Comparison of ENCODE assay signal across 19 cellular contexts in the genomic region with DNA sequence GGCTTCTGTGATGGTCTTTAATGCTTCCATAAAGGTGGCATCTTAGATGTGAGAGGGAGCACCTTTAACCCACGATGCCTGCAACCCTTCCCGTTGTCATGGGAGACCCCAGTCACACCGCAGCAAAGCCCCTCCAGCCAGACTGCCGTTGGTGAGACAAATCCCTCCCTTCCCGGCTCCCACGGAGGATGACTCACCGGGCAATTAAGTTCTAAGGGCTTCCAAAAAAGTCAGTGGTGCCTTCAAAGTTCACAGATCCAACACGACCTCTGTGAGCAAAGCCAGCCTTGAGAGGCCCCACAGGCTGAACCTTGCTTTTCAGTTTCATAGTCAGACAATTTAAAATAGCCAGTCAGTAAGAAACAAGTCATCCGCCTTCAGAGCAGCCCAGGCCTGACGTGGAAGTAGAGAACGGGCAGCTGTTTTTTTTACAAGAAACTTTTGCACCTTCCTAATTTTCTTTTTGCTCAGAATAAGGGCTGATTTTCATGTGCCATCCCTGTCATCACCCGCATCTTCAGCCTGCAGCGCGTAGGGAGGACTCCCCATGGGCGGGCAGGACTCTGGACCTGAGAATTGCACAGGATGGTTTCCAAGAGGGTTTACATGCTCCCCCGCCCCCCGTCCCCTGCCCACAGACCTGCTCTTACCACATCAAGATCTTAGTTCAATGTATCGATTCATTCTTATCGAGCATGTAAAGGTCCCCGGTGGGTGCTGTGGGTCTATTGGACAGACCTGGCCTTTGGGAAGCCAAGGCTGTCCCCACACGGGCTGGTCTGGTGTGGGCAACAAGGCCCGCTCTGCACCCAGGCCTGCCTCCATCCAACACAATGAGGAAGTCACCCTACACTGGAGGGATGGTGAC.
DNase-seq lines count a peak whose midpoint lies in the region; ATAC-seq, FAIRE-seq and TF ChIP-seq lines count a peak whose summit lies in the region.
"Had no signal": no experiment of that assay in that cellular context is flagged by ENCODE, and none has a peak within 500 bp of the region (broad histone marks: within the 10 kb centered on the region; RNA-seq: fewer than 3 reads in every experiment).

No MANE protein-coding gene starts in this region.

- H3K4me3 Mint-ChIP-seq in natural killer cell treated with Interleukin-12 subunit alpha and Interleukin-12 subunit beta and Interleukin-15 and Interleukin-18, amount 100 ng/mL, for 72 hours: no peak overlapping the region
- H3K4me3 Mint-ChIP-seq in natural killer cell: no peak overlapping the region

- H3K4me1 Mint-ChIP-seq in natural killer cell treated with Interleukin-12 subunit alpha and Interleukin-12 subunit beta and Interleukin-15 and Interleukin-18, amount 100 ng/mL, for 72 hours (ENCODE audit: low read depth in 2 of 2): no peaks in the 10 kb centered on the region
- peaks cover 0 to 6% of the 10 kb centered on the region in 2 donors for H3K4me1 Mint-ChIP-seq in natural killer cell

- peaks cover 23% of the 10 kb centered on the region for H3K27me3 ChIP-seq in hepatocyte
- H3K27me3 ChIP-seq: brain microvascular endothelial cell, Peyer's patch, uterus had no signal

- H3K4me3 ChIP-seq in fibroblast of mammary gland (ENCODE audit: control insufficient read depth, low read depth, low read length): no peak overlapping the region
- H3K4me3 ChIP-seq in hepatocyte: no peak overlapping the region
- H3K4me3 ChIP-seq: Peyer's patch, uterus had no signal

- H2AFZ ChIP-seq in hepatocyte: no peak overlapping the region
- H2AFZ ChIP-seq: parathyroid adenoma had no signal

- intact Hi-C loops in natural killer cell (cut with micrococcal nuclease): no loop called here

- DNase-seq in natural killer cell treated with Interleukin-12 subunit alpha and Interleukin-12 subunit beta and Interleukin-15 and Interleukin-18, amount 100 ng/mL, for 72 hours (ENCODE audit: low spot score): peak; percentile 46
- DNase-seq in natural killer cell (no peak), NOMO-1 treated with dmso at 0.1 percent for 144 hours (lab: John Stamatoyannopoulos, UW; ENCODE audit: unreplicated experiment) (peak; percentile 19), fibroblast of mammary gland (ENCODE audit: low read depth) (peak; percentile 70), RCC 7860 (ENCODE audit: low spot score) (no peak), superior temporal gyrus (ENCODE audit: extremely low spot score) (no peak), hepatocyte (ENCODE audit: low spot score) (no peak)
- DNase-seq in activated T-cell treated with anti-CD3 and anti-CD28 coated beads, Interleukin-2, amount 50 U/mL, for 48 hours: no peak
- DNase-seq: activated naive CD4-positive, alpha-beta T cell; brain microvascular endothelial cell; DMS153; effector memory CD4-positive, alpha-beta T cell; Karpas-422; NCI-H510A; stimulated activated naive CD4-positive, alpha-beta T cell treated with Interleukin-2 at 50 U/mL for 16 hours had no signal

- H3K9me3 Mint-ChIP-seq in natural killer cell treated with Interleukin-12 subunit alpha and Interleukin-12 subunit beta and Interleukin-15 and Interleukin-18, amount 100 ng/mL, for 72 hours: no peaks in the 10 kb centered on the region
- H3K9me3 Mint-ChIP-seq in natural killer cell: no peaks in the 10 kb centered on the region

- H3K9me3 ChIP-seq in hepatocyte (ENCODE audit: low read depth): no peaks in the 10 kb centered on the region
- H3K9me3 ChIP-seq: uterus had no signal

- H3K4me1 ChIP-seq in hepatocyte (ENCODE audit: insufficient read depth): no peaks in the 10 kb centered on the region
- H3K4me1 ChIP-seq: parathyroid adenoma, Peyer's patch, uterus had no signal

- no peaks in the 10 kb centered on the region for H3K36me3 ChIP-seq in hepatocyte (replicated peaks; ENCODE audit: insufficient read depth, low read depth)
- H3K36me3 ChIP-seq: brain microvascular endothelial cell, Peyer's patch, uterus had no signal

- H3K79me2 ChIP-seq in hepatocyte: no peaks in the 10 kb centered on the region
- H3K79me2 ChIP-seq: parathyroid adenoma had no signal

- H3K27ac Mint-ChIP-seq in natural killer cell treated with Interleukin-12 subunit alpha and Interleukin-12 subunit beta and Interleukin-15 and Interleukin-18, amount 100 ng/mL, for 72 hours: no peak overlapping the region
- H3K27ac Mint-ChIP-seq in natural killer cell: no peak overlapping the region

- H3K9me2 ChIP-seq in hepatocyte (replicated peaks; ENCODE audit: insufficient read depth): no peaks in the 10 kb centered on the region

- H3K27me3 Mint-ChIP-seq in natural killer cell treated with Interleukin-12 subunit alpha and Interleukin-12 subunit beta and Interleukin-15 and Interleukin-18, amount 100 ng/mL, for 72 hours: peaks cover 0 to 12% of the 10 kb centered on the region in 2 donors
- H3K27me3 Mint-ChIP-seq in natural killer cell (ENCODE audit: low read depth in 2 of 2): peaks cover 0 to 3% of the 10 kb centered on the region in 2 donors

- no peaks in the 10 kb centered on the region for H3K36me3 Mint-ChIP-seq in natural killer cell treated with Interleukin-12 subunit alpha and Interleukin-12 subunit beta and Interleukin-15 and Interleukin-18, amount 100 ng/mL, for 72 hours
- H3K36me3 Mint-ChIP-seq in natural killer cell: no peaks in the 10 kb centered on the region

- no peak for FAIRE-seq in RCC 7860 (lab: Jason Lieb, UNC)

- WGBS in hepatocyte (ENCODE audit: low lambda C conversion rate, missing lambda C conversion rate): 59% methylated on average over 21 of the region's 22 CpGs

- no peak overlapping the region for H3K27ac ChIP-seq in hepatocyte
- H3K27ac ChIP-seq: brain microvascular endothelial cell, parathyroid adenoma, Peyer's patch, uterus had no signal

- TF ChIP-seq CTCF in natural killer cell (IDR thresholded peaks at IDR 0.05) (no peak), fibroblast of mammary gland (conservative IDR thresholded peaks at IDR 0.05; ENCODE audit: control insufficient read depth, insufficient read depth, low read depth, low read length) (no peak), hepatocyte (IDR thresholded peaks at IDR 0.05; ENCODE audit: poor library complexity) (no peak)

- H3K4me2 ChIP-seq in hepatocyte: no peak overlapping the region

- ATAC-seq in natural killer cell treated with Interleukin-12 subunit alpha and Interleukin-12 subunit beta and Interleukin-15 and Interleukin-18, amount 100 ng/mL, for 72 hours: no peak
- ATAC-seq in natural killer cell: no peak
- ATAC-seq: left lobe of liver had no signal

- no peaks in the 10 kb centered on the region for H4K20me1 ChIP-seq in hepatocyte (ENCODE audit: insufficient read depth, poor library complexity, severe bottlenecking)

Comparison
In these comparisons a context has a peak if more than half of its experiments do, and no peak if none do; other contexts are left out.
1. DNase-seq: peak in natural killer cell treated with Interleukin-12 subunit alpha and Interleukin-12 subunit beta and Interleukin-15 and Interleukin-18, amount 100 ng/mL, for 72 hours (single experiment), NOMO-1 treated with dmso at 0.1 percent for 144 hours (single experiment) and fibroblast of mammary gland (single experiment); none in natural killer cell (single experiment), activated T-cell treated with anti-CD3 and anti-CD28 coated beads, Interleukin-2, amount 50 U/mL, for 48 hours (0 of 2), RCC 7860 (single experiment), superior temporal gyrus (single experiment) and hepatocyte (single experiment).